Comparison of ENCODE assay signal across 15 cellular contexts in genomic region chr14:74442757-74443156, GRCh38. TPM values are rescaled to one million over a fixed set of nuclear protein-coding genes. Genes with fewer than 3 reads are reported as not detected.
DNase-seq lines count a peak whose midpoint lies in the region; ATAC-seq, FAIRE-seq and TF ChIP-seq lines count a peak whose summit lies in the region.
"Had no signal": no experiment of that assay in that cellular context is flagged by ENCODE, and none has a peak within 500 bp of the region (broad histone marks: within the 10 kb centered on the region; RNA-seq: fewer than 3 reads in every experiment).

No MANE protein-coding gene starts in this region.

- no peak overlapping the region for H4K5ac ChIP-seq in H1 (ENCODE audit: insufficient read length, low read depth, low read length)

- peak; percentile 86 for ATAC-seq in left lobe of liver
- ATAC-seq in stimulated activated memory B cell treated with anti-CD40 and anti-IgM and Interleukin-4, amounts not matched to agents 10 μg/mL and 1 μg/mL and 100 μg/mL, for 72 hours, result no peak
- ATAC-seq: CD8-positive, alpha-beta T cell; GM23338 had no signal

- CTCF ChIA-PET in H1 (lab: Charles Lee; ENCODE audit: partially characterized antibody), result interaction anchor here (0.7 to 1.6 kb wide), 6 partner anchors 9 to 93 kb away, joined by 3 to 8 read pairs (median 4); no protein-coding TSS in a partner anchor

- H2BK20ac ChIP-seq in H1 (ENCODE audit: low read length), result no peak overlapping the region

- no peak overlapping the region for H3K9ac ChIP-seq in H1 (replicated peaks in 1 of 4; ENCODE audit: extremely low read depth in 1 of 4, low read depth in 3 of 4, low read length in 3 of 4)
- no peak overlapping the region for H3K9ac ChIP-seq in colonic mucosa (ENCODE audit: low read depth in 2 of 2, low read length in 2 of 2)
- H3K9ac ChIP-seq: BLaER1 treated with 17β-estradiol and CSF1 and Interleukin-3, amounts not matched to agents 10 nM and 100 nM had no signal

- no peak overlapping the region for H3K4me2 ChIP-seq in H1 (ENCODE audit: insufficient read depth in 1 of 2, low read depth in 2 of 2, low read length in 2 of 2)
- H3K4me2 ChIP-seq: BLaER1 treated with 17β-estradiol and CSF1 and Interleukin-3, amounts not matched to agents 10 nM and 100 nM; GM23338 had no signal

- H4K20me1 ChIP-seq in H1 (replicated peaks in 1 of 2; ENCODE audit: control insufficient read depth in 1 of 2, insufficient read depth in 2 of 2, low read length in 2 of 2), result no peaks in the 10 kb centered on the region
- H4K20me1 ChIP-seq: BLaER1 treated with 17β-estradiol and CSF1 and Interleukin-3, amounts not matched to agents 10 nM and 100 nM had no signal

- H2AK5ac ChIP-seq in H1 (ENCODE audit: low read depth, low read length), result no peak overlapping the region

- H2BK5ac ChIP-seq in H1 (ENCODE audit: low read depth, low read length), result no peak overlapping the region

- H3K36me3 ChIP-seq in H1 (ENCODE audit: control insufficient read depth in 2 of 4, insufficient read depth in 4 of 4, low read length in 3 of 4) (no peaks in the 10 kb centered on the region), colonic mucosa (no peaks in the 10 kb centered on the region)

- H2BK12ac ChIP-seq in H1 (ENCODE audit: low read depth, low read length), result no peak overlapping the region

- no peak overlapping the region for H3K27ac Mint-ChIP-seq in stimulated activated memory B cell treated with anti-CD40 and anti-IgM and Interleukin-4, amounts not matched to agents 10 μg/mL and 1 μg/mL and 100 μg/mL, for 72 hours
- H3K27ac Mint-ChIP-seq: B cell; CD8-positive, alpha-beta T cell; GM23338; H9 had no signal

- TF ChIP-seq EP300 in H1 (IDR thresholded peaks at IDR 0.05; ENCODE audit: borderline replicate concordance in 1 of 2, low read depth in 2 of 2, low read length in 2 of 2), result no peak

- peaks cover under 1% of the 10 kb centered on the region for H3K9me3 Mint-ChIP-seq in stimulated activated memory B cell treated with anti-CD40 and anti-IgM and Interleukin-4, amounts not matched to agents 10 μg/mL and 1 μg/mL and 100 μg/mL, for 72 hours
- H3K9me3 Mint-ChIP-seq: CD8-positive, alpha-beta T cell; GM23338; H9 had no signal

- no peak overlapping the region for H3K18ac ChIP-seq in H1 (ENCODE audit: extremely low read depth, low read length)

- no peak overlapping the region for H2AFZ ChIP-seq in H1 (ENCODE audit: low read length)
- H2AFZ ChIP-seq: GM23338 had no signal

- H3K4me1 Mint-ChIP-seq in stimulated activated memory B cell treated with anti-CD40 and anti-IgM and Interleukin-4, amounts not matched to agents 10 μg/mL and 1 μg/mL and 100 μg/mL, for 72 hours, result no peaks in the 10 kb centered on the region
- H3K4me1 Mint-ChIP-seq: B cell had no signal

- no peaks in the 10 kb centered on the region for H3K27me3 ChIP-seq in H1 (replicated peaks in 1 of 4; ENCODE audit: control insufficient read depth in 3 of 4, extremely low read depth in 1 of 4, insufficient read depth in 3 of 4, low read length in 3 of 4)
- no peaks in the 10 kb centered on the region for H3K27me3 ChIP-seq in colonic mucosa
- H3K27me3 ChIP-seq: BLaER1 treated with 17β-estradiol and CSF1 and Interleukin-3, amounts not matched to agents 10 nM and 100 nM had no signal

- no peaks in the 10 kb centered on the region; the same call in 1 of the 2 replicates for H3K23me2 ChIP-seq in H1 (ENCODE audit: low read depth, low read length)

- H3K79me1 ChIP-seq in H1 (ENCODE audit: low read depth, low read length), result no peaks in the 10 kb centered on the region

- DNase-seq in HTR-8/SVneo (ENCODE audit: insufficient read length, low spot score) (no peak), H1 (ENCODE audit: low read depth in 1 of 2, low spot score in 2 of 2) (no peak), left lobe of liver (ENCODE audit: low spot score) (no peak), colonic mucosa (no peak), HuH-7 (ENCODE audit: low spot score) (no peak)
- DNase-seq: Calu3; CD8-positive, alpha-beta T cell; DMS79 treated with DMSO at 0.1 percent for 48 hours; GF-D8 had no signal

- no peak overlapping the region for H3K23ac ChIP-seq in H1 (ENCODE audit: insufficient read length)

- no peak for TF ChIP-seq RAD21 in H1 (IDR thresholded peaks at IDR 0.05 in 1 of 2, conservative IDR thresholded peaks at IDR 0.05 in 1 of 2; ENCODE audit: low read depth in 2 of 2, low read length in 2 of 2)

- H3K56ac ChIP-seq in H1 (replicated peaks; ENCODE audit: insufficient read length, low read depth, low read length), result no peak overlapping the region

- H3K36me3 Mint-ChIP-seq in stimulated activated memory B cell treated with anti-CD40 and anti-IgM and Interleukin-4, amounts not matched to agents 10 μg/mL and 1 μg/mL and 100 μg/mL, for 72 hours, result no peaks in the 10 kb centered on the region
- H3K36me3 Mint-ChIP-seq: CD8-positive, alpha-beta T cell had no signal

- intact Hi-C loops in colonic mucosa (cut with DNase I), result no loop called here

- FAIRE-seq in HTR-8/SVneo (lab: Jason Lieb, UNC), result peak; percentile 52
- FAIRE-seq in H1 (lab: Jason Lieb, UNC), result peak; percentile 24

- no peak overlapping the region for H2BK15ac ChIP-seq in H1 (ENCODE audit: low read length)

- no peak overlapping the region for H4K91ac ChIP-seq in H1 (replicated peaks; ENCODE audit: insufficient read length, low read length)

- H3K27ac ChIP-seq in H1 (ENCODE audit: low read depth, low read length) (no peak overlapping the region), colonic mucosa (no peak overlapping the region)
- H3K27ac ChIP-seq: BLaER1 treated with 17β-estradiol and CSF1 and Interleukin-3, amounts not matched to agents 10 nM and 100 nM had no signal

- no peak overlapping the region for H3K4me3 Mint-ChIP-seq in stimulated activated memory B cell treated with anti-CD40 and anti-IgM and Interleukin-4, amounts not matched to agents 10 μg/mL and 1 μg/mL and 100 μg/mL, for 72 hours
- H3K4me3 Mint-ChIP-seq: B cell; CD8-positive, alpha-beta T cell; GM23338; H9 had no signal

- H3K9me3 ChIP-seq in H1 (ENCODE audit: insufficient read depth in 2 of 2, low read depth in 1 of 2, low read length in 1 of 2) (no peaks in the 10 kb centered on the region), colonic mucosa (no peaks in the 10 kb centered on the region)

- H3K79me2 ChIP-seq in H1 (ENCODE audit: control insufficient read depth in 1 of 2, insufficient read depth in 2 of 2, low read length in 2 of 2), result no peaks in the 10 kb centered on the region

- no peak overlapping the region for H3K4ac ChIP-seq in H1 (replicated peaks; ENCODE audit: insufficient read length, low read depth, low read length)

- H3K14ac ChIP-seq in H1 (ENCODE audit: insufficient read length), result no peak overlapping the region

- H3K4me3 ChIP-seq in H1 (ENCODE audit: extremely low read depth in 1 of 4, insufficient read depth in 2 of 4, low read depth in 3 of 4, low read length in 4 of 4) (no peak overlapping the region), colonic mucosa (no peak overlapping the region)
- H3K4me3 ChIP-seq: BLaER1 treated with 17β-estradiol and CSF1 and Interleukin-3, amounts not matched to agents 10 nM and 100 nM; GM23338 had no signal

- H3K27me3 Mint-ChIP-seq in stimulated activated memory B cell treated with anti-CD40 and anti-IgM and Interleukin-4, amounts not matched to agents 10 μg/mL and 1 μg/mL and 100 μg/mL, for 72 hours, result peaks cover 2% of the 10 kb centered on the region

- H2BK120ac ChIP-seq in H1 (replicated peaks; ENCODE audit: low read depth, low read length), result no peak overlapping the region

- no peak overlapping the region for H4K8ac ChIP-seq in H1 (ENCODE audit: extremely low read depth, insufficient read depth, low read length)

- no peak for TF ChIP-seq POLR2A in H1 (IDR thresholded peaks at IDR 0.05; ENCODE audit: control extremely low read depth in 1 of 2, low read depth in 2 of 2, low read length in 2 of 2)

- TF ChIP-seq CTCF in H1 (IDR thresholded peaks at IDR 0.05; ENCODE audit: control extremely low read depth in 1 of 3, insufficient read depth in 1 of 3, low read depth in 1 of 3, low read length in 3 of 3) (no peak), colonic mucosa (IDR thresholded peaks at IDR 0.05) (no peak)

- POLR2A ChIA-PET in H1 (lab: Charles Lee; ENCODE audit: partially characterized antibody), result interaction anchor here (1.7 kb wide), 1 partner anchor 11 kb away, joined by 4 read pairs; no protein-coding TSS in a partner anchor

- H3K4me1 ChIP-seq in H1 (replicated peaks in 1 of 4; ENCODE audit: control insufficient read depth in 3 of 4, insufficient read depth in 4 of 4, low read length in 3 of 4), result peaks cover 0 to 14% (median 6%) of the 10 kb centered on the region in 4 experiments; a peak in 3 of 7 replicates
- no peaks in the 10 kb centered on the region for H3K4me1 ChIP-seq in colonic mucosa
- H3K4me1 ChIP-seq: BLaER1 treated with 17β-estradiol and CSF1 and Interleukin-3, amounts not matched to agents 10 nM and 100 nM had no signal

RNA-seq across cellular contexts. Expression of gene SYNDIG1L, which starts 16.7 kb away (rescaled TPM):
- total RNA-seq in H1 (2021; fragmentation: NEBNext Ultra II Directional; extraction: Animal tissue kit (Norgen Biotek cat#: 25700)), result 3.0 and 3.5 TPM in 2 replicates
- polyA plus RNA-seq in H1 (2011; rRNA removed), result 2.5 and 3.2 TPM in 2 replicates
- 2.4 TPM for polyA plus RNA-seq in H1 (2011; cell fraction: cytosol; rRNA removed)
- 2.9 TPM for polyA plus RNA-seq in H1 (2011; cell fraction: nucleus; rRNA removed)
- 1.7 to 3.5 TPM (median 2.9 TPM) in 4 replicates for polyA plus RNA-seq in H1 (2012, experiment 1 of 2)
- 2.8 TPM for polyA plus RNA-seq in H1 (2012, experiment 2 of 2)
- polyA plus RNA-seq in H1 (2013, experiment 1 of 2), result 3.0 TPM
- polyA plus RNA-seq in H1 (2013, experiment 2 of 2), result 2.5 TPM
- 1.5 and 2.5 TPM in 2 replicates for polyA minus RNA-seq in H1 (2011; rRNA and poly(A)+ RNA removed)
- polyA minus RNA-seq in H1 (2011; cell fraction: cytosol; rRNA and poly(A)+ RNA removed), result 1.8 TPM
- polyA minus RNA-seq in H1 (2011; cell fraction: nucleus; rRNA and poly(A)+ RNA removed), result 0.90 TPM
- total RNA-seq in left lobe of liver (not detected), colonic mucosa (under 1 TPM in 1 of 2 donors, not detected in 1; 0.24 TPM)
- total RNA-seq: A172; B cell; Calu3; CD8-positive, alpha-beta T cell had no signal

RNA-seq across cellular contexts. Expression of gene NPC2, which starts 50.3 kb away (rescaled TPM):
- total RNA-seq in H1 (2021; fragmentation: NEBNext Ultra II Directional; extraction: Animal tissue kit (Norgen Biotek cat#: 25700)), result 168 and 178 TPM in 2 replicates
- polyA plus RNA-seq in H1 (2011; rRNA removed), result 258 and 287 TPM in 2 replicates
- polyA plus RNA-seq in H1 (2011; cell fraction: cytosol; rRNA removed), result 273 TPM
- polyA plus RNA-seq in H1 (2011; cell fraction: nucleus; rRNA removed), result 288 TPM
- polyA plus RNA-seq in H1 (2012, experiment 1 of 2), result 283 to 375 TPM (median 345 TPM) in 4 replicates
- 241 TPM for polyA plus RNA-seq in H1 (2012, experiment 2 of 2)
- 424 TPM for polyA plus RNA-seq in H1 (2013, experiment 1 of 2)
- 546 TPM for polyA plus RNA-seq in H1 (2013, experiment 2 of 2)
- polyA minus RNA-seq in H1 (2011; rRNA and poly(A)+ RNA removed), result 253 and 295 TPM in 2 replicates
- polyA minus RNA-seq in H1 (2011; cell fraction: cytosol; rRNA and poly(A)+ RNA removed), result 120 TPM
- 120 TPM for polyA minus RNA-seq in H1 (2011; cell fraction: nucleus; rRNA and poly(A)+ RNA removed)
- total RNA-seq in left lobe of liver (35.4 TPM), colonic mucosa (100 to 1,000 TPM in 1 of 2 donors, 10 to 100 TPM in 1; 93.6 to 233 TPM)

RNA-seq across cellular contexts. Expression of gene ISCA2, which starts 50.8 kb away (rescaled TPM):
- total RNA-seq in H1 (2021; fragmentation: NEBNext Ultra II Directional; extraction: Animal tissue kit (Norgen Biotek cat#: 25700)), result 43.5 and 51.5 TPM in 2 replicates
- polyA plus RNA-seq in H1 (2011; rRNA removed), result 58.2 and 78.6 TPM in 2 replicates
- 56.9 TPM for polyA plus RNA-seq in H1 (2011; cell fraction: cytosol; rRNA removed)
- 14.9 TPM for polyA plus RNA-seq in H1 (2011; cell fraction: nucleus; rRNA removed)
- 29.6 to 43.0 TPM (median 33.9 TPM) in 4 replicates for polyA plus RNA-seq in H1 (2012, experiment 1 of 2)
- 100 TPM for polyA plus RNA-seq in H1 (2012, experiment 2 of 2)
- 37.6 TPM for polyA plus RNA-seq in H1 (2013, experiment 1 of 2)
- polyA plus RNA-seq in H1 (2013, experiment 2 of 2), result 40.2 TPM
- polyA minus RNA-seq in H1 (2011; rRNA and poly(A)+ RNA removed), result 13.1 and 13.7 TPM in 2 replicates
- polyA minus RNA-seq in H1 (2011; cell fraction: cytosol; rRNA and poly(A)+ RNA removed), result 20.4 TPM
- polyA minus RNA-seq in H1 (2011; cell fraction: nucleus; rRNA and poly(A)+ RNA removed), result 8.2 TPM
- total RNA-seq in left lobe of liver (10.0 TPM), colonic mucosa (10 to 100 TPM; 42.0 to 43.1 TPM)
